Comparison of ENCODE assay signal across 8 cellular contexts in the genomic region with DNA sequence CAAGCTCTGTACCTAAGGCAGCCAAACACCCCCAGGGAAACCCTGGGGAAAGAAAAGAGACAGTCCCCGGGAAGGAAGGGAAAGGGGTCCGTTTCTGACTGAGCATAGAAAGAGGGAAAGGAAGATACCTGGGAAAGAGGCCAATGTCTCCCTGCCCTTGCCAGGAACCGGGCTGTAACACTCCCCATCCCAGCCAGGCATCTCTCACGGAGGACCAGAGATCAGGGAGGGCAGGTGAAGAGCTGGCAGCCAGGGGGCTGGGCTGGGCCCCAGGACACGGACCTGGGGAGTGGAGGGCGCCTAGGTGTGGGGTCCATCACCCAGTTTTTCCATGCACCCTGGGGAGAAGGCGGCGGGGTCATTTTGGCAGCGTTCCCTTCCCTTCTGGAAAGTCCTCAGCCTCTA. TPM values are rescaled to one million over a fixed set of nuclear protein-coding genes. Genes with fewer than 3 reads are reported as not detected.
DNase-seq lines count a peak whose midpoint lies in the region; ATAC-seq, FAIRE-seq and TF ChIP-seq lines count a peak whose summit lies in the region.

No MANE protein-coding gene starts in this region.

- CTCF ChIA-PET in activated B cell treated with CpG ODN at 0.5 μM for 24 hours (lab: Charles Lee) = interaction anchor here (1.0 to 3.1 kb wide), 5 partner anchors 12 to 87 kb away, joined by 3 to 13 read pairs (median 10); a partner anchor contains a TSS

- H3K27ac ChIP-seq in right atrium auricular region (peak overlapping the region in 1 of 2 donors; percentile 70), skin epidermis (peak overlapping the region in 17 of 21 experiments; percentile 3 to 93 (median 76))

- H3K27ac Mint-ChIP-seq in activated B cell treated with CpG ODN at 0.5 μM for 24 hours = peak overlapping the region; percentile 85

- no peaks in the 10 kb centered on the region for H3K36me3 Mint-ChIP-seq in activated B cell treated with CpG ODN at 0.5 μM for 24 hours (ENCODE audit: low read depth)

- H3K4me3 Mint-ChIP-seq in activated B cell treated with CpG ODN at 0.5 μM for 24 hours = peak overlapping the region; percentile 88

- H3K4me1 ChIP-seq in HAP-1 = no peaks in the 10 kb centered on the region
- peaks cover 0 to 20% of the 10 kb centered on the region in 2 donors for H3K4me1 ChIP-seq in right atrium auricular region

- POLR2A ChIA-PET in activated B cell treated with CpG ODN at 0.5 μM for 24 hours (lab: Charles Lee) = interaction anchor here (0.6 to 2.9 kb wide), 4 partner anchors 20 to 1913 kb away, joined by 4 to 15 read pairs (median 7); a partner anchor contains a TSS

- H3K4me3 ChIP-seq in HAP-1 = peak overlapping the region; percentile 47
- H3K4me3 ChIP-seq in right atrium auricular region = peak overlapping the region; percentile 75 to 96
- peak overlapping the region; percentile 68 to 97 (median 82) for H3K4me3 ChIP-seq in skin epidermis

- intact Hi-C loops in activated B cell treated with CpG ODN at 0.5 μM for 24 hours (cut with micrococcal nuclease) = no loop called here

- ATAC-seq in activated B cell treated with CpG ODN at 0.5 μM for 24 hours (ENCODE audit: low read depth) = no peak

- H3K27me3 Mint-ChIP-seq in activated B cell treated with CpG ODN at 0.5 μM for 24 hours = no peaks in the 10 kb centered on the region

- H3K4me1 Mint-ChIP-seq in activated B cell treated with CpG ODN at 0.5 μM for 24 hours = peaks cover 41% of the 10 kb centered on the region

- FAIRE-seq in urothelium cell line (lab: Jason Lieb, UNC) = no peak

- H3K27me3 ChIP-seq in HAP-1 (ENCODE audit: low read depth) = no peaks in the 10 kb centered on the region
- no peaks in the 10 kb centered on the region for H3K27me3 ChIP-seq in right atrium auricular region

- no peaks in the 10 kb centered on the region; the same call in 1 of the 2 replicates for H3K9me3 ChIP-seq in HAP-1
- H3K9me3 ChIP-seq in right atrium auricular region = no peaks in the 10 kb centered on the region

- in situ Hi-C loops in HAP-1 (cut with MboI; ENCODE audit: low sequenced_read_pairs) = no loop called here

- H3K36me3 ChIP-seq in HAP-1 (replicated peaks) (no peaks in the 10 kb centered on the region), right atrium auricular region (no peaks in the 10 kb centered on the region)

- no peak for TF ChIP-seq CTCF in activated B cell treated with CpG ODN at 0.5 μM for 24 hours (IDR thresholded peaks at IDR 0.05)
- no peak for TF ChIP-seq CTCF in right atrium auricular region (IDR thresholded peaks at IDR 0.05)
- TF ChIP-seq CTCF in GM20000 (IDR thresholded peaks at IDR 0.05; ENCODE audit: extremely low read depth, missing control alignments) = no peak

- H3K9me3 Mint-ChIP-seq in activated B cell treated with CpG ODN at 0.5 μM for 24 hours = no peaks in the 10 kb centered on the region

- no peak for DNase-seq in HAP-1 (ENCODE audit: low spot score in 2 of 2)
- DNase-seq in activated B cell treated with CpG ODN at 0.5 μM for 24 hours = no peak
- DNase-seq in right atrium auricular region (ENCODE audit: low spot score) = no peak
- DNase-seq in GM20000 (ENCODE audit: low spot score) = no peak
- DNase-seq in NCI-H2029 treated with DMSO at 0.1 percent for 48 hours (lab: John Stamatoyannopoulos, UW) = no peak
- no peak for DNase-seq in urothelium cell line (ENCODE audit: low spot score)
- DNase-seq in epidermal melanocyte (ENCODE audit: insufficient read length, low spot score) = no peak

RNA-seq across cellular contexts. Expression of a gene that starts 18.9 kb away (rescaled TPM):
- 0.20 and 0.61 TPM in 2 replicates for total RNA-seq in activated B cell treated with CpG ODN at 0.5 μM for 24 hours
- total RNA-seq in right atrium auricular region = 1 to 10 TPM; 2.3 to 5.3 TPM

RNA-seq across cellular contexts. Expression of a gene that starts 25.7 kb away (rescaled TPM):
- 3.3 and 3.7 TPM in 2 replicates for total RNA-seq in activated B cell treated with CpG ODN at 0.5 μM for 24 hours
- 1 to 10 TPM; 1.3 to 2.9 TPM for total RNA-seq in right atrium auricular region
